8 cellular contexts compared by ENCODE assay signal in genomic region chr20:49608752-49609670, GRCh38. TPM values are rescaled to one million over a fixed set of nuclear protein-coding genes. Genes with fewer than 3 reads are reported as not detected.
DNase-seq lines count a peak whose midpoint lies in the region; ATAC-seq and TF ChIP-seq lines count a peak whose summit lies in the region.

No MANE protein-coding gene starts in this region.

- no peaks in the 10 kb centered on the region for H3K27me3 ChIP-seq in mammary epithelial cell (ENCODE audit: insufficient read depth, low read length)

- no peaks in the 10 kb centered on the region for H3K36me3 ChIP-seq in mammary epithelial cell (ENCODE audit: insufficient read depth, low read length)

- DNase-seq in CMK (ENCODE audit: low read depth) (peak; percentile 22), H4 (ENCODE audit: low spot score) (peak; percentile 41), NCI-H2107 (lab: John Stamatoyannopoulos, UW) (peak; percentile 73), mammary epithelial cell (peak; percentile 44), kidney tubule cell (ENCODE audit: low spot score) (peak; percentile 67)
- peak; percentile 52 to 70 (median 62) for DNase-seq in activated CD4-positive, CD25-positive, alpha-beta regulatory T cell (lab: John Stamatoyannopoulos, UW)
- peak; percentile 80 for DNase-seq in stimulated activated CD4-positive, alpha-beta T cell treated with anti-CD3 and anti-CD28 coated beads, Interleukin-4, amount 100 ng/mL, for 24 hours

- H2AFZ ChIP-seq in mammary epithelial cell (ENCODE audit: low read depth, low read length), result no peak overlapping the region

- H3K79me2 ChIP-seq in mammary epithelial cell (ENCODE audit: insufficient read depth, low read length), result no peaks in the 10 kb centered on the region

- in situ Hi-C loops in mammary epithelial cell (cut with MboI; ENCODE audit: low sequenced_read_pairs in 2 of 2), result loop anchor here in 1 of 2 donors (5.0 to 25.0 kb wide), 2 partner anchors 62 to 253 kb away; no protein-coding TSS in a partner anchor

- peak; percentile 92 to 96 for TF ChIP-seq CTCF in mammary epithelial cell (conservative IDR thresholded peaks at IDR 0.05 in 1 of 2, IDR thresholded peaks at IDR 0.05 in 1 of 2; ENCODE audit: extremely low read depth in 1 of 2, insufficient read depth in 1 of 2, low read depth in 1 of 2, low read length in 2 of 2)

- H3K4me1 ChIP-seq in mammary epithelial cell (ENCODE audit: insufficient read depth, low read length), result peaks cover 15% of the 10 kb centered on the region

- H3K9me3 ChIP-seq in mammary epithelial cell (replicated peaks; ENCODE audit: insufficient read depth, low read length), result no peaks in the 10 kb centered on the region

- H3K4me3 ChIP-seq in mammary epithelial cell (replicated peaks in 1 of 3; ENCODE audit: insufficient read depth in 1 of 3, low read depth in 2 of 3, low read length in 3 of 3), result no peak overlapping the region

- BruUV-seq in mammary epithelial cell (replicated peaks; lab: Mats Ljungman, UMichigan), result no TSS peak

- CTCF ChIA-PET in mammary epithelial cell (lab: Charles Lee; ENCODE audit: low non-redundant PET), result interaction anchor here (0.5 to 1.4 kb wide), 6 partner anchors 66 to 216 kb away, joined by 3 to 11 read pairs (median 4); partner anchors contain the start of gene SLC9A8

- ATAC-seq in GM21529 (IDR thresholded peaks at IDR 0.05; ENCODE audit: unreplicated experiment), result no peak

- H4K20me1 ChIP-seq in mammary epithelial cell (ENCODE audit: insufficient read depth, low read length), result no peaks in the 10 kb centered on the region

- no peak overlapping the region for H3K9ac ChIP-seq in mammary epithelial cell (ENCODE audit: insufficient read depth, low read length)

- H3K27ac ChIP-seq in mammary epithelial cell (ENCODE audit: insufficient read depth, low read depth, low read length), result no peak overlapping the region

- dilution Hi-C loops in mammary epithelial cell (cut with HindIII; ENCODE audit: low sequenced_read_pairs), result loop anchor here (5.0 kb wide), 1 partner anchor 158 kb away; no protein-coding TSS in a partner anchor

- 13% methylated on average over 8 of the region's 17 CpGs for WGBS in mammary epithelial cell (ENCODE audit: low coverage, missing lambda C conversion rate)

- intact Hi-C loops in mammary epithelial cell (cut with micrococcal nuclease), result loop anchor here (1.0 kb wide), 2 partner anchors 68 to 275 kb away; no protein-coding TSS in a partner anchor

- no peak overlapping the region for H3K4me2 ChIP-seq in mammary epithelial cell (ENCODE audit: insufficient read depth, low read depth, low read length)

RNA-seq across cellular contexts. Expression of gene PTGIS, which starts 41.1 kb away (rescaled TPM):
- not detected in 2 replicates for total RNA-seq in H4 (2014; rRNA removed; shearing (Covaris generic))
- total RNA-seq in mammary epithelial cell, result under 1 TPM in 1 of 2 donors, not detected in 1; 0.17 TPM
- not detected for polyA plus RNA-seq in mammary epithelial cell
- not detected for polyA minus RNA-seq in mammary epithelial cell

Comparison
In these comparisons a context has a peak if more than half of its experiments do, and no peak if none do; other contexts are left out.
1. DNase-seq: peak in every context shown above with its lines; median percentile 80 in stimulated activated CD4-positive, alpha-beta T cell treated with anti-CD3 and anti-CD28 coated beads, Interleukin-4, amount 100 ng/mL, for 24 hours; 73 in NCI-H2107; 67 in kidney tubule cell; 62 in activated CD4-positive, CD25-positive, alpha-beta regulatory T cell; 44 in mammary epithelial cell; 41 in H4; 22 in CMK.